ENCODE assay signal across 27 cellular contexts in genomic region chr18:10027461-10027860, GRCh38.
"Had no signal": no experiment of that assay in that cellular context is flagged by ENCODE, and none has a peak within 500 bp of the region (broad histone marks: within the 10 kb centered on the region; RNA-seq: fewer than 3 reads in every experiment).

No MANE protein-coding gene starts in this region.

- H3K9me3 ChIP-seq: left ventricle myocardium inferior, neutrophil, psoas muscle, right lobe of liver, stomach, suprapubic skin, thoracic aorta, tibial artery, upper lobe of right lung, uterus had no signal

- H2AFZ ChIP-seq: neural progenitor cell, parathyroid adenoma had no signal

- H3K27ac ChIP-seq: left ventricle myocardium inferior, neural progenitor cell, neutrophil, parathyroid adenoma, psoas muscle, right lobe of liver, skin epidermis, stomach, suprapubic skin, tibial artery, upper lobe of right lung had no signal

- H3K9ac ChIP-seq: neural progenitor cell, parathyroid adenoma had no signal

- FAIRE-seq: islet of Langerhans had no signal

- H3K4me2 ChIP-seq: neural progenitor cell had no signal

- H3K36me3 ChIP-seq: left ventricle myocardium inferior, neural progenitor cell, neutrophil, right lobe of liver, stomach, suprapubic skin, thoracic aorta, tibial artery, upper lobe of right lung, uterus had no signal

- H3K4me1 ChIP-seq: neural progenitor cell, parathyroid adenoma, psoas muscle, right lobe of liver, uterus had no signal

- DNase-seq: hypothalamus; immature natural killer cell; left ventricle myocardium inferior; naive B cell; natural killer cell; nephron progenitor cell; occipital lobe; psoas muscle; right lobe of liver; stimulated activated CD4-positive, alpha-beta T cell treated with anti-CD3 and anti-CD28 coated beads, Interleukin-12 subunit alpha, Interleukin-12 subunit beta, amount 100 ng/mL, for 4 hours; stimulated activated CD4-positive, alpha-beta T cell treated with anti-CD3 and anti-CD28 coated beads, Interleukin-15, amount 100 ng/mL, for 24 hours; stimulated activated CD4-positive, alpha-beta T cell treated with anti-CD3 and anti-CD28 coated beads, Interleukin-2, amount 100 ng/mL, for 24 hours; stimulated activated CD4-positive, alpha-beta T cell treated with anti-CD3 and anti-CD28 coated beads, Interleukin-4, amount 100 ng/mL, for 1 hour; stimulated activated naive B cell treated with anti-CD40 and anti-IgM and Interleukin-4, amounts not matched to agents 10 μg/mL and 1 μg/mL and 100 μg/mL, for 72 hours; stimulated activated naive CD8-positive, alpha-beta T cell treated with anti-CD3 and anti-CD28 coated beads, Interleukin-15, Interleukin-2, amounts not matched to agents 100 U/mL and 50 U/mL, for 24 hours; stomach; tibial artery; trophoblast cell; upper lobe of right lung had no signal

- ATAC-seq: natural killer cell; psoas muscle; right lobe of liver; stimulated activated naive B cell treated with anti-CD40 and anti-IgM and Interleukin-4, amounts not matched to agents 10 μg/mL and 1 μg/mL and 100 μg/mL, for 72 hours; stimulated activated naive CD8-positive, alpha-beta T cell treated with anti-CD3 and anti-CD28 coated beads, Interleukin-15, Interleukin-2, amounts not matched to agents 100 U/mL and 50 U/mL, for 24 hours; upper lobe of right lung had no signal

- H3K27me3 ChIP-seq: neural progenitor cell, right lobe of liver, stomach, suprapubic skin, tibial artery, upper lobe of right lung, uterus had no signal

- H3K4me3 ChIP-seq: left ventricle myocardium inferior, neural progenitor cell, psoas muscle, right lobe of liver, skin epidermis, stomach, suprapubic skin, thoracic aorta, tibial artery, upper lobe of right lung, uterus had no signal
